Comparison of ENCODE assay signal across 10 cellular contexts in genomic region chr22:27867958-27868737, GRCh38. TPM values are rescaled to one million over a fixed set of nuclear protein-coding genes. Genes with fewer than 3 reads are reported as not detected.
DNase-seq lines count a peak whose midpoint lies in the region; ATAC-seq and TF ChIP-seq lines count a peak whose summit lies in the region.
"Had no signal": no experiment of that assay in that cellular context is flagged by ENCODE, and none has a peak within 500 bp of the region (broad histone marks: within the 10 kb centered on the region; RNA-seq: fewer than 3 reads in every experiment).

No MANE protein-coding gene starts in this region.

- ATAC-seq in GM21360 (IDR thresholded peaks at IDR 0.05; ENCODE audit: unreplicated experiment): no peak

- no peak overlapping the region for H2AFZ ChIP-seq in PC-9

- WGBS in ovary, 3 donors: 40 to 52% (median 52%) methylated on average over 5 of the region's 5 CpGs
- WGBS in prostate gland: 76% methylated on average over 5 of the region's 5 CpGs

- TF ChIP-seq EP300 in ovary (IDR thresholded peaks at IDR 0.05): no peak

- no peak overlapping the region for H3K4me2 ChIP-seq in PC-9

- H3K4me1 ChIP-seq in PC-9 (replicated peaks; ENCODE audit: insufficient read depth): peaks cover 26% of the 10 kb centered on the region
- H3K4me1 ChIP-seq in ovary (ENCODE audit: insufficient read depth): peaks cover 11% of the 10 kb centered on the region
- no peaks in the 10 kb centered on the region for H3K4me1 ChIP-seq in prostate gland (replicated peaks)

- peaks cover 9% of the 10 kb centered on the region for H4K20me1 ChIP-seq in PC-9 (ENCODE audit: insufficient read depth)

- TF ChIP-seq CTCF in AG04450 (IDR thresholded peaks at IDR 0.05; ENCODE audit: low read depth, low read length) (no peak), PC-9 (conservative IDR thresholded peaks at IDR 0.05) (no peak), ovary (IDR thresholded peaks at IDR 0.05) (no peak), prostate gland (IDR thresholded peaks at IDR 0.05) (no peak)

- no TSS peak for BruUV-seq in PC-9 (replicated peaks; lab: Mats Ljungman, UMichigan)

- H3K36me3 ChIP-seq in PC-9 (ENCODE audit: low read depth) (peaks cover 28% of the 10 kb centered on the region; the same call in 1 of the 2 replicates), ovary (no peaks in the 10 kb centered on the region), prostate gland (no peaks in the 10 kb centered on the region)

- no peaks in the 10 kb centered on the region for H3K9me2 ChIP-seq in PC-9 (ENCODE audit: insufficient read depth)

- no peaks in the 10 kb centered on the region for H3K9me3 ChIP-seq in AG04450 (ENCODE audit: control insufficient read depth, insufficient read depth, low read length)
- no peaks in the 10 kb centered on the region for H3K9me3 ChIP-seq in PC-9 (ENCODE audit: insufficient read depth, low read depth)
- no peaks in the 10 kb centered on the region for H3K9me3 ChIP-seq in ovary
- no peaks in the 10 kb centered on the region for H3K9me3 ChIP-seq in prostate gland

- POLR2A ChIA-PET in AG04450 (lab: Yijun Ruan, JAX) (no interaction called here), PC-9 (lab: Charles Lee; ENCODE audit: unreplicated experiment) (no interaction called here)

- in situ Hi-C loops in KBM-7 (cut with MboI; ENCODE audit: low pct_unique_long_range_greater_than_20kb, low sequenced_read_pairs): no loop called here

- no peak overlapping the region for H3K4me3 ChIP-seq in AG04450 (ENCODE audit: low read depth, low read length)
- H3K4me3 ChIP-seq in PC-9: no peak overlapping the region
- no peak overlapping the region for H3K4me3 ChIP-seq in ovary
- no peak overlapping the region for H3K4me3 ChIP-seq in prostate gland

- TF ChIP-seq POLR2A in ovary (IDR thresholded peaks at IDR 0.05) (no peak), prostate gland (IDR thresholded peaks at IDR 0.05) (no peak)

- no peak for DNase-seq in AG04450 (ENCODE audit: low read depth, low spot score)
- no peak for DNase-seq in PC-9
- DNase-seq in epithelial cell of prostate (ENCODE audit: low read depth, low spot score): no peak
- no peak for DNase-seq in ovary
- no peak for DNase-seq in NCI-H2171 (lab: John Stamatoyannopoulos, UW)
- DNase-seq in prostate gland (ENCODE audit: low spot score): no peak
- no peak for DNase-seq in KBM-7
- DNase-seq: NCI-H1105, occipital lobe had no signal

- H3K79me2 ChIP-seq in PC-9 (ENCODE audit: low read depth): peaks cover 16% of the 10 kb centered on the region

- CTCF ChIA-PET in AG04450 (lab: Charles Lee): interaction anchor here (2.4 to 2.6 kb wide), 2 partner anchors 10 to 12 kb away, joined by 8 to 17 read pairs; no protein-coding TSS in a partner anchor
- CTCF ChIA-PET in PC-9 (lab: Charles Lee): interaction anchor here (0.5 kb wide), 1 partner anchor 18 kb away, joined by 3 read pairs; no protein-coding TSS in a partner anchor

- H3K27ac ChIP-seq in AG04450 (ENCODE audit: low read depth, low read length) (peak overlapping the region; percentile 80), PC-9 (peak overlapping the region; percentile 80), epithelial cell of prostate (peak overlapping the region; percentile 67), ovary (peak overlapping the region; percentile 85 to 93), prostate gland (peak overlapping the region in 1 of 2 donors; percentile 15)

- H3K27me3 ChIP-seq in AG04450 (ENCODE audit: control insufficient read depth, insufficient read depth, low read length) (no peaks in the 10 kb centered on the region), PC-9 (ENCODE audit: insufficient read depth, low read depth) (no peaks in the 10 kb centered on the region), ovary (no peaks in the 10 kb centered on the region), prostate gland (replicated peaks; ENCODE audit: insufficient read depth) (no peaks in the 10 kb centered on the region)

- peaks cover 29% of the 10 kb centered on the region for H3F3A ChIP-seq in PC-9 (ENCODE audit: insufficient read depth, low read depth)

- intact Hi-C loops in PC-9 (cut with micrococcal nuclease; ENCODE audit: unreplicated experiment) (no loop called here), ovary (cut with DNase I) (loop anchor here in 1 of 4 donors (5.0 kb wide), 1 partner anchor 41 kb away; no protein-coding TSS in a partner anchor), prostate gland (cut with DNase I) (no loop called here)

RNA-seq across cellular contexts. Expression of gene PITPNB, which starts 50.9 kb away (rescaled TPM):
- polyA plus RNA-seq in AG04450 (2011; rRNA removed) (103 and 119 TPM in 2 replicates), ovary (10 to 100 TPM; 26.6 to 77.2 TPM)
- 89.6 and 111 TPM in 2 replicates for polyA minus RNA-seq in AG04450 (2011; rRNA and poly(A)+ RNA removed)
- total RNA-seq in PC-9 (2021) (37.1 and 49.6 TPM in 2 replicates), ovary (10 to 100 TPM; 36.1 to 70.3 (median 60.9) TPM), prostate gland (10 to 100 TPM; 23.8 to 43.6 TPM)
